ENCODE assay signal across 21 cellular contexts in the genomic region with DNA sequence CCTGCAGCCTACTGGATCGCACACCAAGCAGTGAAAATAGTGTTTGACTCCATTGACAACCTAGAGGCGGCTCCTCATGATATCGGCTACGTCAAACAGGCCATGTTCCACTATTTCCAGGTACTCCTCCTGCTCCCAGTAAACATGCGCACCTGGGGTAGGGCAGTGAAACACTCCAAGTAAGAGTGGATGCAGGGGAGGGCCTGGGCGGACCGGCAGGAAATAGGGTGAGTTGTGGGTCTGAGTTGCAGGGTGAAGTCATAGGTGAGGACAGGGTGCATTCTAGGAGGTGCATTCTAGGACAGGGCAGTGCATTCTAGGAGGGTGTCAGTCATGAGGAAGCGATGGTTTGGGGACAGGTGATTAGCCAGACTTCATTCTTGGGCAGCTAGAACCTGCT. TPM values are rescaled to one million over a fixed set of nuclear protein-coding genes. Genes with fewer than 3 reads are reported as not detected.
DNase-seq lines count a peak whose midpoint lies in the region; ATAC-seq and TF ChIP-seq lines count a peak whose summit lies in the region.
"Had no signal": no experiment of that assay in that cellular context is flagged by ENCODE, and none has a peak within 500 bp of the region (broad histone marks: within the 10 kb centered on the region; RNA-seq: fewer than 3 reads in every experiment).

No MANE protein-coding gene starts in this region.

- H3K27me3 ChIP-seq in endodermal cell (ENCODE audit: control insufficient read depth, insufficient read depth, low read length, poor library complexity, severe bottlenecking) (no peaks in the 10 kb centered on the region), testis (no peaks in the 10 kb centered on the region)
- H3K27me3 ChIP-seq: BLaER1, pancreas had no signal

- no peak overlapping the region for H3K9ac ChIP-seq in endodermal cell (ENCODE audit: extremely low read depth, low read length, poor library complexity, severe bottlenecking)

- H3K4me3 ChIP-seq in endodermal cell (ENCODE audit: low read length): no peak overlapping the region
- no peak overlapping the region for H3K4me3 ChIP-seq in testis
- H3K4me3 ChIP-seq: pancreas had no signal

- CTCF ChIA-PET in activated CD8-positive, alpha-beta T cell treated with anti-CD3 and anti-CD28 coated beads, Interleukin-2, amount 10 ng/mL, durations not matched to agents 7 days and 5 days (lab: Charles Lee): interaction anchor here (6.6 kb wide), 1 partner anchor 26 kb away, joined by 56 read pairs; no protein-coding TSS in a partner anchor
- CTCF ChIA-PET in activated CD8-positive, alpha-beta T cell treated with anti-CD3 and anti-CD28 coated beads for 36 hours (lab: Charles Lee): interaction anchor here (7.4 kb wide), 1 partner anchor 27 kb away, joined by 71 read pairs; no protein-coding TSS in a partner anchor

- no peaks in the 10 kb centered on the region for H3K9me3 Mint-ChIP-seq in activated CD8-positive, alpha-beta T cell treated with anti-CD3 and anti-CD28 coated beads, Interleukin-2, amount 10 ng/mL, durations not matched to agents 7 days and 5 days (ENCODE audit: insufficient read depth)
- no peaks in the 10 kb centered on the region for H3K9me3 Mint-ChIP-seq in activated CD8-positive, alpha-beta T cell treated with anti-CD3 and anti-CD28 coated beads for 36 hours
- H3K9me3 Mint-ChIP-seq in endodermal cell: no peaks in the 10 kb centered on the region
- no peaks in the 10 kb centered on the region for H3K9me3 Mint-ChIP-seq in stimulated activated effector memory CD8-positive, alpha-beta T cell treated with anti-CD3 and anti-CD28 coated beads, Interleukin-12 subunit alpha, Interleukin-12 subunit beta, amount 100 ng/mL, for 72 hours

- peaks cover 76% of the 10 kb centered on the region for H3K36me3 ChIP-seq in endodermal cell (ENCODE audit: control insufficient read depth, insufficient read depth, low read length)
- no peaks in the 10 kb centered on the region for H3K36me3 ChIP-seq in testis (ENCODE audit: low read depth, missing control alignments)

- no peak for TF ChIP-seq POLR2A in testis (IDR thresholded peaks at IDR 0.05)

- H3K4me1 ChIP-seq in endodermal cell (ENCODE audit: control insufficient read depth, insufficient read depth, low read length): peaks cover 4% of the 10 kb centered on the region
- peaks cover 9% of the 10 kb centered on the region for H3K4me1 ChIP-seq in testis

- H3K9me3 ChIP-seq in T-helper 17 cell (ENCODE audit: control insufficient read depth, low read length, poor library complexity, severe bottlenecking): no peaks in the 10 kb centered on the region
- H3K9me3 ChIP-seq in endodermal cell (ENCODE audit: control insufficient read depth, low read length): no peaks in the 10 kb centered on the region
- no peaks in the 10 kb centered on the region for H3K9me3 ChIP-seq in testis
- H3K9me3 ChIP-seq: BLaER1, pancreas had no signal

- no peak for TF ChIP-seq CTCF in activated CD8-positive, alpha-beta T cell treated with anti-CD3 and anti-CD28 coated beads for 36 hours (IDR thresholded peaks at IDR 0.05)
- TF ChIP-seq CTCF in endodermal cell (conservative IDR thresholded peaks at IDR 0.05): no peak
- TF ChIP-seq CTCF in testis (IDR thresholded peaks at IDR 0.05): no peak

- 96% methylated on average over 3 to 8 of the region's 8 CpGs for WGBS in endodermal cell (ENCODE audit: insufficient coverage in 1 of 2, insufficient read length in 1 of 2), 2 experiments
- 84 to 91% methylated on average over 8 of the region's 8 CpGs for WGBS in testis, 2 donors

- H3K4me3 Mint-ChIP-seq in activated CD8-positive, alpha-beta T cell treated with anti-CD3 and anti-CD28 coated beads, Interleukin-2, amount 10 ng/mL, durations not matched to agents 7 days and 5 days: no peak overlapping the region
- H3K4me3 Mint-ChIP-seq in activated CD8-positive, alpha-beta T cell treated with anti-CD3 and anti-CD28 coated beads for 36 hours: no peak overlapping the region
- H3K4me3 Mint-ChIP-seq in T-helper 17 cell (no peak overlapping the region), endodermal cell (no peak overlapping the region)
- no peak overlapping the region for H3K4me3 Mint-ChIP-seq in stimulated activated effector memory CD8-positive, alpha-beta T cell treated with anti-CD3 and anti-CD28 coated beads, Interleukin-12 subunit alpha, Interleukin-12 subunit beta, amount 100 ng/mL, for 72 hours

- intact Hi-C loops in activated CD8-positive, alpha-beta T cell treated with anti-CD3 and anti-CD28 coated beads for 36 hours (cut with micrococcal nuclease): no loop called here
- intact Hi-C loops in testis (cut with DNase I; ENCODE audit: low total_unique reads): no loop called here

- POLR2A ChIA-PET in activated CD8-positive, alpha-beta T cell treated with anti-CD3 and anti-CD28 coated beads, Interleukin-2, amount 10 ng/mL, durations not matched to agents 7 days and 5 days (lab: Charles Lee): no interaction called here
- POLR2A ChIA-PET in activated CD8-positive, alpha-beta T cell treated with anti-CD3 and anti-CD28 coated beads for 36 hours (lab: Charles Lee): no interaction called here

- peak overlapping the region; percentile 17 for H3K27ac Mint-ChIP-seq in activated CD8-positive, alpha-beta T cell treated with anti-CD3 and anti-CD28 coated beads, Interleukin-2, amount 10 ng/mL, durations not matched to agents 7 days and 5 days
- H3K27ac Mint-ChIP-seq in activated CD8-positive, alpha-beta T cell treated with anti-CD3 and anti-CD28 coated beads for 36 hours: no peak overlapping the region
- H3K27ac Mint-ChIP-seq in T-helper 17 cell (peak overlapping the region; percentile 98), endodermal cell (no peak overlapping the region)
- peak overlapping the region; percentile 57 for H3K27ac Mint-ChIP-seq in stimulated activated effector memory CD8-positive, alpha-beta T cell treated with anti-CD3 and anti-CD28 coated beads, Interleukin-12 subunit alpha, Interleukin-12 subunit beta, amount 100 ng/mL, for 72 hours

- ATAC-seq in activated CD8-positive, alpha-beta T cell treated with anti-CD3 and anti-CD28 coated beads, Interleukin-2, amount 10 ng/mL, durations not matched to agents 7 days and 5 days: no peak
- no peak for ATAC-seq in activated CD8-positive, alpha-beta T cell treated with anti-CD3 and anti-CD28 coated beads for 36 hours
- ATAC-seq in T-helper 17 cell (no peak), HG02610 (IDR thresholded peaks at IDR 0.05; ENCODE audit: unreplicated experiment) (no peak)
- no peak for ATAC-seq in stimulated activated effector memory CD8-positive, alpha-beta T cell treated with anti-CD3 and anti-CD28 coated beads, Interleukin-12 subunit alpha, Interleukin-12 subunit beta, amount 100 ng/mL, for 72 hours
- ATAC-seq: pancreas; sciatic nerve; stimulated activated naive CD8-positive, alpha-beta T cell treated with anti-CD3 and anti-CD28 coated beads, Interleukin-15, Interleukin-2, amounts not matched to agents 100 U/mL and 50 U/mL, for 24 hours had no signal

- H3K27ac ChIP-seq in endodermal cell (ENCODE audit: low read depth, low read length) (no peak overlapping the region), testis (no peak overlapping the region)

- H3K4me1 Mint-ChIP-seq in activated CD8-positive, alpha-beta T cell treated with anti-CD3 and anti-CD28 coated beads, Interleukin-2, amount 10 ng/mL, durations not matched to agents 7 days and 5 days (ENCODE audit: low read depth): peaks cover 47% of the 10 kb centered on the region
- peaks cover 47% of the 10 kb centered on the region for H3K4me1 Mint-ChIP-seq in activated CD8-positive, alpha-beta T cell treated with anti-CD3 and anti-CD28 coated beads for 36 hours (ENCODE audit: low read depth)
- H3K4me1 Mint-ChIP-seq in T-helper 17 cell: peaks cover 52% of the 10 kb centered on the region
- peaks cover 14% of the 10 kb centered on the region for H3K4me1 Mint-ChIP-seq in endodermal cell
- peaks cover 53% of the 10 kb centered on the region for H3K4me1 Mint-ChIP-seq in stimulated activated effector memory CD8-positive, alpha-beta T cell treated with anti-CD3 and anti-CD28 coated beads, Interleukin-12 subunit alpha, Interleukin-12 subunit beta, amount 100 ng/mL, for 72 hours

- peaks cover 54% of the 10 kb centered on the region for H3K36me3 Mint-ChIP-seq in activated CD8-positive, alpha-beta T cell treated with anti-CD3 and anti-CD28 coated beads, Interleukin-2, amount 10 ng/mL, durations not matched to agents 7 days and 5 days (ENCODE audit: low read depth)
- peaks cover 25% of the 10 kb centered on the region for H3K36me3 Mint-ChIP-seq in activated CD8-positive, alpha-beta T cell treated with anti-CD3 and anti-CD28 coated beads for 36 hours (ENCODE audit: low read depth)
- H3K36me3 Mint-ChIP-seq in T-helper 17 cell (ENCODE audit: low read depth) (peaks cover 17% of the 10 kb centered on the region), endodermal cell (ENCODE audit: low read depth) (peaks cover 31% of the 10 kb centered on the region)
- H3K36me3 Mint-ChIP-seq in stimulated activated effector memory CD8-positive, alpha-beta T cell treated with anti-CD3 and anti-CD28 coated beads, Interleukin-12 subunit alpha, Interleukin-12 subunit beta, amount 100 ng/mL, for 72 hours: peaks cover 62% of the 10 kb centered on the region

- no peaks in the 10 kb centered on the region for H3K27me3 Mint-ChIP-seq in activated CD8-positive, alpha-beta T cell treated with anti-CD3 and anti-CD28 coated beads, Interleukin-2, amount 10 ng/mL, durations not matched to agents 7 days and 5 days (ENCODE audit: low read depth)
- H3K27me3 Mint-ChIP-seq in activated CD8-positive, alpha-beta T cell treated with anti-CD3 and anti-CD28 coated beads for 36 hours: no peaks in the 10 kb centered on the region
- H3K27me3 Mint-ChIP-seq in T-helper 17 cell: no peaks in the 10 kb centered on the region
- no peaks in the 10 kb centered on the region for H3K27me3 Mint-ChIP-seq in endodermal cell (ENCODE audit: insufficient read depth)

- DNase-seq in activated CD8-positive, alpha-beta T cell treated with anti-CD3 and anti-CD28 coated beads, Interleukin-2, amount 10 ng/mL, durations not matched to agents 7 days and 5 days: no peak
- no peak for DNase-seq in activated CD8-positive, alpha-beta T cell treated with anti-CD3 and anti-CD28 coated beads for 36 hours
- DNase-seq in T-helper 17 cell (no peak), endodermal cell (peak; percentile 17), testis (no peak), NCI-H128 (lab: John Stamatoyannopoulos, UW; ENCODE audit: unreplicated experiment) (no peak)
- DNase-seq in stimulated activated effector memory CD8-positive, alpha-beta T cell treated with anti-CD3 and anti-CD28 coated beads, Interleukin-12 subunit alpha, Interleukin-12 subunit beta, amount 100 ng/mL, for 72 hours (ENCODE audit: low spot score in 2 of 2): no peak
- DNase-seq: activated effector memory CD4-positive, alpha-beta T cell treated with Interleukin-2 at 50 U/mL for 16 hours; DMS53; hypothalamus; kidney; mammary epithelial cell; NCI-H1694; NCI-H774; OCI-M1; pancreas; SHP77; stimulated activated naive CD8-positive, alpha-beta T cell treated with anti-CD3 and anti-CD28 coated beads, Interleukin-15, Interleukin-2, amounts not matched to agents 100 U/mL and 50 U/mL, for 24 hours had no signal

RNA-seq across cellular contexts. Expression of a gene that starts 5.0 kb away (rescaled TPM):
- total RNA-seq in activated CD8-positive, alpha-beta T cell treated with anti-CD3 and anti-CD28 coated beads, Interleukin-2, amount 10 ng/mL, durations not matched to agents 7 days and 5 days: 10 to 100 TPM; 68.3 to 75.3 TPM
- 10 to 100 TPM; 33.6 to 38.7 TPM for total RNA-seq in activated CD8-positive, alpha-beta T cell treated with anti-CD3 and anti-CD28 coated beads for 36 hours
- 100 to 1,000 TPM in 1 of 2 donors, 10 to 100 TPM in 1; 75.0 to 102 TPM for total RNA-seq in T-helper 17 cell
- total RNA-seq in endodermal cell: 10 to 100 TPM; 72.6 to 80.8 TPM
- 62.0 TPM for polyA plus RNA-seq in endodermal cell (2013, experiment 1 of 2)
- 52.2 TPM for polyA plus RNA-seq in endodermal cell (2013, experiment 2 of 2)
- total RNA-seq in testis: 10 to 100 TPM; 77.5 to 87.5 TPM
- 153 TPM for polyA plus RNA-seq in testis (ENCODE audit: insufficient read depth, low read depth, low replicate concordance)

RNA-seq across cellular contexts. Expression of a gene that starts 56.6 kb away (rescaled TPM):
- total RNA-seq in activated CD8-positive, alpha-beta T cell treated with anti-CD3 and anti-CD28 coated beads, Interleukin-2, amount 10 ng/mL, durations not matched to agents 7 days and 5 days: 10 to 100 TPM; 12.4 to 14.7 TPM
- 10 to 100 TPM; 13.8 to 14.0 TPM for total RNA-seq in activated CD8-positive, alpha-beta T cell treated with anti-CD3 and anti-CD28 coated beads for 36 hours
- 10 to 100 TPM in 1 of 2 donors, 1 to 10 TPM in 1; 9.6 to 11.3 TPM for total RNA-seq in T-helper 17 cell
- total RNA-seq in endodermal cell: 10 to 100 TPM; 10.9 to 17.6 TPM
- 12.1 TPM for polyA plus RNA-seq in endodermal cell (2013, experiment 1 of 2)
- polyA plus RNA-seq in endodermal cell (2013, experiment 2 of 2): 13.8 TPM
- total RNA-seq in testis: 10 to 100 TPM; 10.7 to 14.6 TPM
- 7.7 TPM for polyA plus RNA-seq in testis (ENCODE audit: insufficient read depth, low read depth, low replicate concordance)

RNA-seq across cellular contexts. Expression of a gene that starts 57.0 kb away (rescaled TPM):
- total RNA-seq in activated CD8-positive, alpha-beta T cell treated with anti-CD3 and anti-CD28 coated beads, Interleukin-2, amount 10 ng/mL, durations not matched to agents 7 days and 5 days: 10 to 100 TPM; 39.9 to 40.1 TPM
- 10 to 100 TPM; 41.7 to 47.0 TPM for total RNA-seq in activated CD8-positive, alpha-beta T cell treated with anti-CD3 and anti-CD28 coated beads for 36 hours
- total RNA-seq in T-helper 17 cell (10 to 100 TPM; 28.3 to 42.3 TPM), endodermal cell (10 to 100 TPM; 30.2 to 35.8 TPM), testis (10 to 100 TPM; 19.9 to 25.6 TPM)
- 26.5 TPM for polyA plus RNA-seq in endodermal cell (2013, experiment 1 of 2)
- polyA plus RNA-seq in endodermal cell (2013, experiment 2 of 2): 29.4 TPM
- polyA plus RNA-seq in testis (ENCODE audit: insufficient read depth, low read depth, low replicate concordance): 6.4 TPM

Comparison
In these comparisons a context has a peak if more than half of its experiments do, and no peak if none do; other contexts are left out.
1. H3K27ac Mint-ChIP-seq: peak in activated CD8-positive, alpha-beta T cell treated with anti-CD3 and anti-CD28 coated beads, Interleukin-2, amount 10 ng/mL, durations not matched to agents 7 days and 5 days (single experiment), T-helper 17 cell (single experiment) and stimulated activated effector memory CD8-positive, alpha-beta T cell treated with anti-CD3 and anti-CD28 coated beads, Interleukin-12 subunit alpha, Interleukin-12 subunit beta, amount 100 ng/mL, for 72 hours (single experiment); none in activated CD8-positive, alpha-beta T cell treated with anti-CD3 and anti-CD28 coated beads for 36 hours (single experiment) and endodermal cell (single experiment).